ENCODE assay signal across 36 cellular contexts in the genomic region with DNA sequence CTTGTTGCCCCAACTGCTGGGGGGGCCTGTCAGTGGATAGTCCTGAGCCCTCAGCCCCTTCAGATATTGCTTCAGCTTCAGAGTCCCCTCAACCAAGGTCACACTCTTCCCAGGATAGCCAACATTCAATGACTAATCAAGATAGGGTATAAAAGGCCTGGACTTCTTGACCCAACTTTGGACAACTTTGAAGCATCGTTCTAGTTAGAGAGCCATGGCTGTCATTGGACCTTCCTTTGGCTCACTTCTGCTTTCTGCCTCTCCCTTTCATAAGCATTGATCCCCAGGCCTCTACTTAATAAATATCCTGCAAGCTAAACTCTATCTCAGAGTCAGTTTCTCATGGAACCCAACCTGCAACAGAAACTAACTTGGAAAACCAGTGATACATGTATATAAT. TPM values are rescaled to one million over a fixed set of nuclear protein-coding genes. Genes with fewer than 3 reads are reported as not detected.
"Had no signal": no experiment of that assay in that cellular context is flagged by ENCODE, and none has a peak within 500 bp of the region (broad histone marks: within the 10 kb centered on the region; RNA-seq: fewer than 3 reads in every experiment).

No MANE protein-coding gene starts in this region.

- ATAC-seq: activated CD4-positive, CD25-positive, alpha-beta regulatory T cell treated with anti-CD3 and anti-CD28 coated beads, Interleukin-2, amount 50 U/mL, for 24 hours; activated CD8-positive, alpha-beta T cell treated with anti-CD3 and anti-CD28 coated beads for 36 hours; activated naive CD8-positive, alpha-beta T cell treated with anti-CD3 and anti-CD28 coated beads, Interleukin-2, amount 50 U/mL, for 24 hours; body of pancreas; WTC11 had no signal

- H3K27ac Mint-ChIP-seq: activated CD4-positive, alpha-beta memory T cell treated with anti-CD3 and anti-CD28 coated beads for 36 hours; activated CD4-positive, alpha-beta T cell treated with anti-CD3 and anti-CD28 coated beads, Interleukin-2, amount 10 ng/mL, durations not matched to agents 24 days and 14 days; activated CD8-positive, alpha-beta T cell treated with anti-CD3 and anti-CD28 coated beads for 36 hours; activated naive CD4-positive, alpha-beta T cell treated with anti-CD3 and anti-CD28 coated beads, Interleukin-2, amount 10 ng/mL, durations not matched to agents 7 days and 5 days; activated naive CD4-positive, alpha-beta T cell treated with anti-CD3 and anti-CD28 coated beads, Interleukin-2, amount 50 U/mL, for 24 hours; activated naive CD8-positive, alpha-beta T cell; activated naive CD8-positive, alpha-beta T cell treated with anti-CD3 and anti-CD28 coated beads, Interleukin-2, amount 10 ng/mL, durations not matched to agents 7 days and 5 days; activated naive CD8-positive, alpha-beta T cell treated with anti-CD3 and anti-CD28 coated beads, Interleukin-2, amount 50 U/mL, for 24 hours; activated T-helper 2 cell treated with anti-CD3 and anti-CD28 coated beads, Interferon-gamma antibody, Interleukin-2, Interleukin-4, amounts not matched to agents 10 μg/mL and 5 μg/mL and 100 μg/mL, durations not matched to agents 14 hours and 24 hours and 36 hours; T-helper 1 cell treated with Interleukin-12 subunit alpha and Interleukin-12 subunit beta and Interleukin-4 antibody, amounts not matched to agents 30 μg/mL and 1 μg/mL, for 36 hours; T-helper 2 cell treated with Interferon-gamma antibody and Interleukin-4, amounts not matched to agents 5 μg/mL and 100 μg/mL, for 36 hours; WTC11 had no signal

- FAIRE-seq: astrocyte had no signal

- H3K36me3 Mint-ChIP-seq: activated CD4-positive, alpha-beta memory T cell treated with anti-CD3 and anti-CD28 coated beads for 36 hours; activated naive CD4-positive, alpha-beta T cell treated with anti-CD3 and anti-CD28 coated beads, Interleukin-2, amount 10 ng/mL, durations not matched to agents 7 days and 5 days; activated naive CD4-positive, alpha-beta T cell treated with anti-CD3 and anti-CD28 coated beads, Interleukin-2, amount 50 U/mL, for 24 hours; activated naive CD8-positive, alpha-beta T cell treated with anti-CD3 and anti-CD28 coated beads, Interleukin-2, amount 10 ng/mL, durations not matched to agents 7 days and 5 days; WTC11 had no signal

- H3K4me3 Mint-ChIP-seq: activated CD4-positive, alpha-beta memory T cell treated with anti-CD3 and anti-CD28 coated beads for 36 hours; activated CD4-positive, alpha-beta T cell treated with anti-CD3 and anti-CD28 coated beads, Interleukin-2, amount 10 ng/mL, durations not matched to agents 24 days and 14 days; activated CD8-positive, alpha-beta T cell treated with anti-CD3 and anti-CD28 coated beads for 36 hours; activated naive CD4-positive, alpha-beta T cell treated with anti-CD3 and anti-CD28 coated beads, Interleukin-2, amount 10 ng/mL, durations not matched to agents 7 days and 5 days; activated naive CD4-positive, alpha-beta T cell treated with anti-CD3 and anti-CD28 coated beads, Interleukin-2, amount 50 U/mL, for 24 hours; activated naive CD8-positive, alpha-beta T cell; activated naive CD8-positive, alpha-beta T cell treated with anti-CD3 and anti-CD28 coated beads, Interleukin-2, amount 10 ng/mL, durations not matched to agents 7 days and 5 days; activated naive CD8-positive, alpha-beta T cell treated with anti-CD3 and anti-CD28 coated beads, Interleukin-2, amount 50 U/mL, for 24 hours; T-helper 1 cell treated with Interleukin-12 subunit alpha and Interleukin-12 subunit beta and Interleukin-4 antibody, amounts not matched to agents 30 μg/mL and 1 μg/mL, for 36 hours; T-helper 2 cell treated with Interferon-gamma antibody and Interleukin-4, amounts not matched to agents 5 μg/mL and 100 μg/mL, for 36 hours; WTC11 had no signal

- DNase-seq: activated CD4-positive, alpha-beta memory T cell treated with anti-CD3 and anti-CD28 coated beads for 36 hours; activated CD4-positive, alpha-beta T cell treated with anti-CD3 and anti-CD28 coated beads for 1 hour; activated CD4-positive, alpha-beta T cell treated with anti-CD3 and anti-CD28 coated beads for 4 hours; activated CD4-positive, alpha-beta T cell treated with anti-CD3 and anti-CD28 coated beads, Interleukin-2, amount 50 U/mL, for 1 hour; activated CD4-positive, alpha-beta T cell treated with anti-CD3 and anti-CD28 coated beads, Interleukin-2, amount 50 U/mL, for 4 hours; activated CD4-positive, CD25-positive, alpha-beta regulatory T cell; activated CD8-positive, alpha-beta memory T cell treated with anti-CD3 and anti-CD28 coated beads, Interleukin-2, amount 50 U/mL, for 4 hours; activated CD8-positive, alpha-beta T cell treated with anti-CD3 and anti-CD28 coated beads for 36 hours; activated effector memory CD4-positive, alpha-beta T cell treated with Interleukin-2 at 50 U/mL for 16 hours; activated gamma-delta T cell; activated naive CD4-positive, alpha-beta T cell treated with anti-CD3 and anti-CD28 coated beads, Interleukin-2, amount 10 ng/mL, durations not matched to agents 7 days and 5 days; activated naive CD4-positive, alpha-beta T cell treated with Interleukin-2 at 50 U/mL for 16 hours; activated naive CD8-positive, alpha-beta T cell treated with anti-CD3 and anti-CD28 coated beads, Interleukin-2, amount 10 ng/mL, durations not matched to agents 7 days and 5 days; activated naive CD8-positive, alpha-beta T cell treated with anti-CD3 and anti-CD28 coated beads, Interleukin-2, amount 50 U/mL, for 24 hours; activated T-cell treated with anti-CD3 and anti-CD28 coated beads for 4 hours; activated T-cell treated with anti-CD3 and anti-CD28 coated beads, Interleukin-2, amount 50 U/mL, for 1 hour; activated T-cell treated with anti-CD3 and anti-CD28 coated beads, Interleukin-2, amount 50 U/mL, for 48 hours; amniotic stem cell; aorta; body of pancreas; brain microvascular endothelial cell; central memory CD4-positive, alpha-beta T cell; T-helper 1 cell; T-helper 2 cell; T-helper 9 cell; WERI-Rb-1 had no signal

- H3K27me3 Mint-ChIP-seq: activated naive CD4-positive, alpha-beta T cell treated with anti-CD3 and anti-CD28 coated beads, Interleukin-2, amount 50 U/mL, for 24 hours had no signal

- H3K9me3 Mint-ChIP-seq: activated CD4-positive, alpha-beta memory T cell treated with anti-CD3 and anti-CD28 coated beads for 36 hours; activated CD4-positive, alpha-beta T cell treated with anti-CD3 and anti-CD28 coated beads, Interleukin-2, amount 10 ng/mL, durations not matched to agents 24 days and 14 days; activated CD8-positive, alpha-beta T cell treated with anti-CD3 and anti-CD28 coated beads for 36 hours; activated naive CD4-positive, alpha-beta T cell treated with anti-CD3 and anti-CD28 coated beads, Interleukin-2, amount 10 ng/mL, durations not matched to agents 7 days and 5 days; activated naive CD4-positive, alpha-beta T cell treated with anti-CD3 and anti-CD28 coated beads, Interleukin-2, amount 50 U/mL, for 24 hours; activated naive CD8-positive, alpha-beta T cell treated with anti-CD3 and anti-CD28 coated beads, Interleukin-2, amount 10 ng/mL, durations not matched to agents 7 days and 5 days; activated T-helper 2 cell treated with anti-CD3 and anti-CD28 coated beads, Interferon-gamma antibody, Interleukin-2, Interleukin-4, amounts not matched to agents 10 μg/mL and 5 μg/mL and 100 μg/mL, durations not matched to agents 14 hours and 24 hours and 36 hours; T-helper 1 cell treated with Interleukin-12 subunit alpha and Interleukin-12 subunit beta and Interleukin-4 antibody, amounts not matched to agents 30 μg/mL and 1 μg/mL, for 36 hours; T-helper 2 cell treated with Interferon-gamma antibody and Interleukin-4, amounts not matched to agents 5 μg/mL and 100 μg/mL, for 36 hours; WTC11 had no signal

- H3K4me1 Mint-ChIP-seq: activated CD4-positive, alpha-beta T cell treated with anti-CD3 and anti-CD28 coated beads, Interleukin-2, amount 10 ng/mL, durations not matched to agents 24 days and 14 days; activated naive CD4-positive, alpha-beta T cell treated with anti-CD3 and anti-CD28 coated beads, Interleukin-2, amount 10 ng/mL, durations not matched to agents 7 days and 5 days; activated naive CD4-positive, alpha-beta T cell treated with anti-CD3 and anti-CD28 coated beads, Interleukin-2, amount 50 U/mL, for 24 hours; activated naive CD8-positive, alpha-beta T cell treated with anti-CD3 and anti-CD28 coated beads, Interleukin-2, amount 10 ng/mL, durations not matched to agents 7 days and 5 days; activated naive CD8-positive, alpha-beta T cell treated with anti-CD3 and anti-CD28 coated beads, Interleukin-2, amount 50 U/mL, for 24 hours had no signal

RNA-seq across cellular contexts. Expression of a gene that starts 31.3 kb away (rescaled TPM):
- total RNA-seq: activated CD4-positive, alpha-beta memory T cell treated with anti-CD3 and anti-CD28 coated beads for 36 hours; activated CD4-positive, alpha-beta T cell treated with anti-CD3 and anti-CD28 coated beads, Interleukin-2, amount 10 ng/mL, durations not matched to agents 24 days and 14 days; activated CD8-positive, alpha-beta memory T cell treated with anti-CD3 and anti-CD28 coated beads for 36 hours; activated naive CD8-positive, alpha-beta T cell treated with anti-CD3 and anti-CD28 coated beads, Interleukin-2, amount 10 ng/mL, durations not matched to agents 7 days and 5 days; activated T-helper 2 cell treated with anti-CD3 and anti-CD28 coated beads, Interferon-gamma antibody, Interleukin-2, Interleukin-4, amounts not matched to agents 10 μg/mL and 5 μg/mL and 100 μg/mL, durations not matched to agents 14 hours and 24 hours and 36 hours; astrocyte; body of pancreas had no signal
